8 cellular contexts compared by ENCODE assay signal in the genomic region with DNA sequence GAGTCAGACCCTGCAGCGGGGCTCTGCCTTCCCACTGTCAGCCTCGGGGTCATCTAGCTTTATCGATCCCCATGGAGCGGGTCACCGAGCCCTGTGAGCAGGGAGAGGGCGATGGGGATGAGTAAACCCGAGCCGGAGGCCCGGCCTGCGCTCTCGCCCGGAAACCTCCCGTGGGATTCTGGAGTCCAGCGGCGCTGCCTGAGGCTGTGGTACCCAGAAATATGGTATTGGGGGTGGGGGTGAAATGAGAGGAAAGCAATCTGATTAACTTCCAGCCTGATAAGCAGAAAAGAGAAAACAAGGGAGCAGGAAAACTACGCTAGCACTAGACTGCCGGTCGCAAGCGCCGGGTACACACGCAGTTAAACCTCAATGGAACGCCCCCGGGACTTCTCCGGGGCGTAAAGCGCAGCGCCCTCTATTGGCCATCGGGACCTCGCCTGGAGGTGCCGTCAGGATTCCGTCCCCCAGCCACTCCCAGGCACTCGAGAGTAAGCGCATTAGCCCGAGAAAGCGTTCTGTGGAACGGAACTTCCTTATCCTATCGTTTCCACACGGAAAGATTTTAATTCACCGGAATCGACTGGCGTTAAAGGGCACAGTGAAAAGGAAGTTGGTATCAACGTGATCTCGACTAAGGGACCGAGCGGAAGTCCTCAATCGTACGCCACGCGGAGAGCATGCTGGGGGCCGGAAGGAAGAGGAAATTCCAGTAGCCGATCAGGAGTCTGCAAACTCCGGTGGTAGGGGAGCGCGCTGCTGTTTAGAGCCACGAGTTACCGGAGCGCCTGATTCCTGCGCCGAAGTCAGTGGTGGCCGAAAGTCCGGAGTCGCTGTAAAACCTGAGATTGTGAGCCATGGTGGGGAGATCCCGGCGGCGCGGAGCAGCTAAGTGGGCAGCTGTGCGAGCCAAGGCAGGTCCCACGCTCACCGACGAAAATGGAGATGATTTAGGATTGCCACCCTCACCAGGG. TPM values are rescaled to one million over a fixed set of nuclear protein-coding genes. Genes with fewer than 3 reads are reported as not detected.
DNase-seq lines count a peak whose midpoint lies in the region; ATAC-seq and TF ChIP-seq lines count a peak whose summit lies in the region.

A gene with protein sequence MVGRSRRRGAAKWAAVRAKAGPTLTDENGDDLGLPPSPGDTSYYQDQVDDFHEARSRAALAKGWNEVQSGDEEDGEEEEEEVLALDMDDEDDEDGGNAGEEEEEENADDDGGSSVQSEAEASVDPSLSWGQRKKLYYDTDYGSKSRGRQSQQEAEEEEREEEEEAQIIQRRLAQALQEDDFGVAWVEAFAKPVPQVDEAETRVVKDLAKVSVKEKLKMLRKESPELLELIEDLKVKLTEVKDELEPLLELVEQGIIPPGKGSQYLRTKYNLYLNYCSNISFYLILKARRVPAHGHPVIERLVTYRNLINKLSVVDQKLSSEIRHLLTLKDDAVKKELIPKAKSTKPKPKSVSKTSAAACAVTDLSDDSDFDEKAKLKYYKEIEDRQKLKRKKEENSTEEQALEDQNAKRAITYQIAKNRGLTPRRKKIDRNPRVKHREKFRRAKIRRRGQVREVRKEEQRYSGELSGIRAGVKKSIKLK (plus strand): TSS at position 712 of the 974 bp plus-strand sequence. CDS start 146 bp downstream, at position 858.

- peaks cover 0 to under 1% (median 0%) of the 10 kb centered on the region in 3 donors for H3K27me3 ChIP-seq in psoas muscle (ENCODE audit: insufficient read depth in 3 of 3, low read length in 2 of 3)
- H3K27me3 ChIP-seq in uterus: no peaks in the 10 kb centered on the region

- H3K4me1 ChIP-seq in psoas muscle: peaks cover 36% of the 10 kb centered on the region
- H3K4me1 ChIP-seq in uterus: peaks cover 0 to 12% of the 10 kb centered on the region in 2 donors

- H3K9me3 ChIP-seq in T-helper 17 cell (ENCODE audit: control insufficient read depth, low read length, poor library complexity, severe bottlenecking): no peaks in the 10 kb centered on the region
- no peaks in the 10 kb centered on the region for H3K9me3 ChIP-seq in psoas muscle
- H3K9me3 ChIP-seq in uterus: no peaks in the 10 kb centered on the region

- in situ Hi-C loops in GM13976 (cut with MboI; ENCODE audit: low sequenced_read_pairs, unreplicated experiment): no loop called here

- H3K4me1 Mint-ChIP-seq in T-helper 17 cell: peaks cover 31% of the 10 kb centered on the region

- H3K4me3 ChIP-seq in psoas muscle (peak within 1 kb of the TSS; percentile 92), uterus (peak within 1 kb of the TSS; percentile 61 to 99)

- WGBS in psoas muscle, 3 donors: 0% methylated on average over 70 of the region's 70 CpGs

- H3K27ac Mint-ChIP-seq in T-helper 17 cell: peak within 1 kb of the TSS; percentile 99

- H3K27ac ChIP-seq in angular gyrus (ENCODE audit: low read depth, low read length) (peak within 1 kb of the TSS; percentile 92), psoas muscle (peak within 1 kb of the TSS; percentile 97), uterus (peak within 1 kb of the TSS; percentile 95 to 98)

- peak; percentile 90 for ATAC-seq in HG02884 (IDR thresholded peaks at IDR 0.05; ENCODE audit: unreplicated experiment)
- peak; percentile 92 for ATAC-seq in T-helper 17 cell
- ATAC-seq in left ventricle myocardium superior: peak; percentile 98
- ATAC-seq in psoas muscle: peak; percentile 96 to 98 (median 97)

- peak; percentile 86 for DNase-seq in GM13976 (ENCODE audit: low spot score)
- peak; percentile 97 for DNase-seq in NCI-H1694 (lab: John Stamatoyannopoulos, UW)
- DNase-seq in T-helper 17 cell: peak; percentile 82 to 93 (median 86)
- DNase-seq in left ventricle myocardium superior: peak; percentile 96
- peak; percentile 93 to 98 for DNase-seq in psoas muscle
- DNase-seq in uterus: peak; percentile 97

- H3K4me3 Mint-ChIP-seq in T-helper 17 cell: peak within 1 kb of the TSS; percentile 99

- TF ChIP-seq CTCF in GM13976 (IDR thresholded peaks at IDR 0.05; ENCODE audit: borderline replicate concordance, control extremely low read depth, extremely low read depth, insufficient read depth, missing control alignments): peak; percentile 91
- TF ChIP-seq CTCF in psoas muscle (IDR thresholded peaks at IDR 0.05): peak; percentile 96
- TF ChIP-seq CTCF in uterus (IDR thresholded peaks at IDR 0.05): peak; percentile 92 to 99 (median 96)

- intact Hi-C loops in left ventricle myocardium superior (cut with micrococcal nuclease) (no loop called here), psoas muscle (cut with DNase I) (loop anchor here (1.0 to 10.0 kb wide), 7 partner anchors 17 to 304 kb away; partner anchors contain the start of genes DCK (in 1 of the 2), GRSF1 (in 1 of the 2) and MOB1B (in 1 of the 2)), uterus (cut with DNase I; ENCODE audit: low total_unique reads) (no loop called here)

- peaks cover 6% of the 10 kb centered on the region for H3K36me3 Mint-ChIP-seq in T-helper 17 cell (ENCODE audit: low read depth)

- H3K36me3 ChIP-seq in psoas muscle (ENCODE audit: insufficient read depth in 1 of 2, low read depth in 1 of 2): peaks cover 0 to 29% of the 10 kb centered on the region in 2 donors
- H3K36me3 ChIP-seq in uterus: no peaks in the 10 kb centered on the region

- peak; percentile 20 to 50 for TF ChIP-seq POLR2A in uterus (IDR thresholded peaks at IDR 0.05)

- H3K27me3 Mint-ChIP-seq in T-helper 17 cell: no peaks in the 10 kb centered on the region

RNA-seq across cellular contexts. Expression of the gene that starts here (rescaled TPM):
- total RNA-seq in T-helper 17 cell (10 to 100 TPM; 16.8 to 18.1 TPM), left ventricle myocardium superior (14.2 TPM), psoas muscle (10 to 100 TPM; 13.1 to 22.6 (median 20.2) TPM), uterus (10 to 100 TPM in 2 of 4 donors, 1 to 10 TPM in 2; 6.7 to 28.9 (median 17.1) TPM)
- polyA plus RNA-seq in psoas muscle: 10 to 100 TPM; 13.0 to 32.5 (median 28.6) TPM

Comparison
In these comparisons a context has a peak if more than half of its experiments do, and no peak if none do; other contexts are left out.
1. Peak in every context shown above with its lines: DNase-seq, ATAC-seq, H3K4me3 ChIP-seq and H3K27ac ChIP-seq.
2. intact Hi-C loops: an anchor here in psoas muscle (1.0 to 10.0 kb wide); none called in left ventricle myocardium superior and uterus.